ENCODE assay signal across 21 cellular contexts in the genomic region with DNA sequence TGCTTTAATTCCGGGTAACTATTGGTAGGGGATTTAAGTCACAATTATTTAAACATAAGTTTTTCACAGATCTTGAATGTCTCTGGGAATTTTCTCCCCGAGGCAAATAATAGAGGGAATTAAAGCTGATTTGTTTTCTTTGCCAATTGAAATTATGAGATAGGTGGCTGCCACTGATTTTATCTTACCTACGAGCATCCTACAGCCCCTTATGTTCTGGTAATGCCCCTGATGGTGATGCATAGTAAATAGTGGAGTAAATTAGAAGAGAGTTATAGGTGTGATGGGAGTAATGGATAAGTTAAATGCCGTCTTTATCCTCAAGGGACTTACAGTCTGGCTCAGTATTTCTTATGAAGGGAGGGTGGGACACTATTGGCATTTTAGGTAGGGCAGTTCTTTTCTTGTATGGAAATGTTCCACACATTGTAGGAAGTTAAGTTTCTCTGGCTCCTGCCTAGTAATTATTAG. TPM values are rescaled to one million over a fixed set of nuclear protein-coding genes. Genes with fewer than 3 reads are reported as not detected.
DNase-seq lines count a peak whose midpoint lies in the region; TF ChIP-seq lines count a peak whose summit lies in the region.
"Had no signal": no experiment of that assay in that cellular context is flagged by ENCODE, and none has a peak within 500 bp of the region (broad histone marks: within the 10 kb centered on the region; RNA-seq: fewer than 3 reads in every experiment).

No MANE protein-coding gene starts in this region.

- H3K79me2 ChIP-seq in OCI-LY1 (ENCODE audit: insufficient read depth, low read length): peaks cover 12% of the 10 kb centered on the region

- H4K20me1 ChIP-seq in OCI-LY1 (ENCODE audit: insufficient read depth, low read length): no peaks in the 10 kb centered on the region

- no peaks in the 10 kb centered on the region for H3K9me3 ChIP-seq in OCI-LY1 (ENCODE audit: low read length)
- H3K9me3 ChIP-seq in endocrine pancreas (ENCODE audit: control insufficient read depth, low read length): no peaks in the 10 kb centered on the region
- H3K9me3 ChIP-seq in stomach: no peaks in the 10 kb centered on the region
- H3K9me3 ChIP-seq in breast epithelium: no peaks in the 10 kb centered on the region
- H3K9me3 ChIP-seq: Caco-2, lower lobe of right lung, suprapubic skin, vagina had no signal

- no peak for TF ChIP-seq CTCF in OCI-LY1 (IDR thresholded peaks at IDR 0.05; ENCODE audit: low read length)
- TF ChIP-seq CTCF in stomach (IDR thresholded peaks at IDR 0.05): no peak
- no peak for TF ChIP-seq CTCF in breast epithelium (IDR thresholded peaks at IDR 0.05)

- no peak for TF ChIP-seq EP300 in stomach (IDR thresholded peaks at IDR 0.05)

- H3K4me3 ChIP-seq in OCI-LY1 (ENCODE audit: low read depth, low read length, poor library complexity, severe bottlenecking) (no peak overlapping the region), endocrine pancreas (ENCODE audit: control insufficient read depth, insufficient read depth, low read length) (peak overlapping the region; percentile 66), stomach (no peak overlapping the region), breast epithelium (no peak overlapping the region)
- H3K4me3 ChIP-seq: lower lobe of right lung, suprapubic skin, vagina had no signal

- H3K36me3 ChIP-seq in OCI-LY1 (ENCODE audit: insufficient read depth, low read length): no peaks in the 10 kb centered on the region
- no peaks in the 10 kb centered on the region for H3K36me3 ChIP-seq in endocrine pancreas (ENCODE audit: control insufficient read depth, insufficient read depth, low read length)
- H3K36me3 ChIP-seq in stomach: no peaks in the 10 kb centered on the region
- H3K36me3 ChIP-seq in breast epithelium: no peaks in the 10 kb centered on the region
- H3K36me3 ChIP-seq: lower lobe of right lung, suprapubic skin, vagina had no signal

- DNase-seq in DMS 273 (lab: John Stamatoyannopoulos, UW; ENCODE audit: unreplicated experiment): peak; percentile 48
- DNase-seq in stomach: no peak
- DNase-seq in breast epithelium (ENCODE audit: low spot score in 2 of 2): no peak
- DNase-seq in NCI-H510A treated with DMSO at 0.1 percent for 48 hours (lab: John Stamatoyannopoulos, UW): no peak
- DNase-seq in ecto neural progenitor cell (ENCODE audit: low spot score): no peak
- DNase-seq: activated CD4-positive, alpha-beta T cell treated with anti-CD3 and anti-CD28 coated beads, Interleukin-2, amount 10 ng/mL, durations not matched to agents 24 days and 14 days; activated CD8-positive, alpha-beta memory T cell treated with anti-CD3 and anti-CD28 coated beads, Interleukin-2, amount 10 ng/mL, durations not matched to agents 7 days and 5 days; activated naive CD4-positive, alpha-beta T cell treated with anti-CD3 and anti-CD28 coated beads, Interleukin-2, amount 50 U/mL, for 16 hours; AML-193; Caco-2; caudate nucleus; dorsolateral prefrontal cortex; EL; lower lobe of right lung; MM.1S; NCI-H748 treated with DMSO at 0.1 percent for 48 hours; T-helper 17 cell had no signal

- H3K4me1 ChIP-seq in OCI-LY1 (ENCODE audit: insufficient read depth, low read length, severe bottlenecking): peaks cover 48% of the 10 kb centered on the region
- H3K4me1 ChIP-seq in endocrine pancreas (ENCODE audit: control insufficient read depth, insufficient read depth, low read length): no peaks in the 10 kb centered on the region
- H3K4me1 ChIP-seq in stomach: peaks cover 0 to 27% (median 17%) of the 10 kb centered on the region in 4 donors
- H3K4me1 ChIP-seq in breast epithelium: no peaks in the 10 kb centered on the region
- H3K4me1 ChIP-seq: Caco-2, lower lobe of right lung had no signal

- H3K4me2 ChIP-seq in OCI-LY1 (ENCODE audit: low read length): peak overlapping the region; percentile 56

- peak overlapping the region; percentile 40; the same call in 1 of the 2 replicates for H3K9ac ChIP-seq in OCI-LY1 (ENCODE audit: low read length)
- H3K9ac ChIP-seq in endocrine pancreas (ENCODE audit: control insufficient read depth, insufficient read depth, low read length): no peak overlapping the region

- H3K9me2 ChIP-seq in OCI-LY1 (ENCODE audit: low read depth, low read length): no peaks in the 10 kb centered on the region

- no peak for TF ChIP-seq POLR2A in stomach (IDR thresholded peaks at IDR 0.05)
- TF ChIP-seq POLR2A in breast epithelium (IDR thresholded peaks at IDR 0.05): no peak

- WGBS in stomach, 5 donors: 33 to 51% (median 38%) methylated on average over 4 of the region's 4 CpGs

- H3F3A ChIP-seq in OCI-LY1 (ENCODE audit: insufficient read depth, low read length): no peaks in the 10 kb centered on the region

- no peak overlapping the region for H2AFZ ChIP-seq in OCI-LY1 (ENCODE audit: low read length)

- intact Hi-C loops in stomach (cut with DNase I; ENCODE audit: low total_unique reads): no loop called here
- intact Hi-C loops in breast epithelium (cut with DNase I; ENCODE audit: low total_unique reads): no loop called here

- H3K27ac ChIP-seq in OCI-LY1 (ENCODE audit: low read depth, low read length, poor library complexity, severe bottlenecking): peak overlapping the region; percentile 52
- H3K27ac ChIP-seq in stomach: peak overlapping the region in 3 of 5 donors; percentile 23 to 28 (median 26)
- H3K27ac ChIP-seq in breast epithelium: no peak overlapping the region
- H3K27ac ChIP-seq: lower lobe of right lung, suprapubic skin, vagina had no signal

- H3K27me3 ChIP-seq in OCI-LY1 (ENCODE audit: insufficient read depth, low read length): no peaks in the 10 kb centered on the region
- no peaks in the 10 kb centered on the region for H3K27me3 ChIP-seq in endocrine pancreas (ENCODE audit: control insufficient read depth, insufficient read depth, low read length)
- no peaks in the 10 kb centered on the region for H3K27me3 ChIP-seq in stomach
- no peaks in the 10 kb centered on the region for H3K27me3 ChIP-seq in breast epithelium
- H3K27me3 ChIP-seq: dorsolateral prefrontal cortex, suprapubic skin, vagina had no signal

RNA-seq across cellular contexts. Expression of gene HDAC9, which starts 58.1 kb away (rescaled TPM):
- total RNA-seq in stomach: 10 to 100 TPM in 4 of 5 donors, 1 to 10 TPM in 1; 3.5 to 60.0 (median 22.2) TPM
- polyA plus RNA-seq in stomach: 1 to 10 TPM; 1.4 to 2.6 (median 2.0) TPM
- 10 to 100 TPM in 1 of 3 donors, 1 to 10 TPM in 2; 7.2 to 27.5 (median 7.3) TPM for total RNA-seq in breast epithelium

Comparison
In these comparisons a context has a peak if more than half of its experiments do, and no peak if none do; other contexts are left out.
1. H3K27ac ChIP-seq: peak in OCI-LY1 (single experiment) and stomach (3 of 5); none in breast epithelium (0 of 2).